ENCODE assay signal across 15 cellular contexts in the genomic region with DNA sequence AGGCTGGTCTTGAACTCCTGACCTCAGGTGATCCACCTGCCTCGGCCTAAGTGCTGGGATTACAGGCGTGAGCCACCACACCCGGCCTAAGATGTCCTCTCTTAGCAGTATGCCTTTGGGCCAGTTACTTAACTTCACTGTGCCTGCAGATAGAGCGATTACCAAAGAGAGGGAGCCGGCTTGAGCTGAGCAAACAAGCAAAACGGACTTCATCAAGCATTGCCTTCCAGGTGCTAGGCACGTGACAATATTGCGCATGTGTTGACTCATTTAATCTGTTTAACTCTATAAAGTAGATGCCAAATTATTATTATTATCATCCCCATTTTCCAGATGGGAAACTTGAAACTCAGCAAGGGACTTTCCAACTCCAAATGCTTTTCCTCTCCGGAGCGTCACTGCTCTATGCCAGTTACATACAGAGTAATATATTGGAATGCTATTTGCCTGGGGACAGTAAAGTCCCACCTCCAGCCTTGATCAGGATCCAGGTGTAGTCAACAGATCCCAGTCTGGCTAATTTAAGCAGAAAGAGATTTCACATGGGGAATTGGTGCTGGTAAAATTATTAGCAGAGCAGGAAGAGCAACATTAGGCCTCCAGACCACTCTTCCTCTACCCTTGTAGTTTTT. TPM values are rescaled to one million over a fixed set of nuclear protein-coding genes. Genes with fewer than 3 reads are reported as not detected.
DNase-seq lines count a peak whose midpoint lies in the region; ATAC-seq and TF ChIP-seq lines count a peak whose summit lies in the region.
"Had no signal": no experiment of that assay in that cellular context is flagged by ENCODE, and none has a peak within 500 bp of the region (broad histone marks: within the 10 kb centered on the region; RNA-seq: fewer than 3 reads in every experiment).

No MANE protein-coding gene starts in this region.

- TF ChIP-seq POLR2A in transverse colon (IDR thresholded peaks at IDR 0.05) = no peak

- POLR2A ChIA-PET in WTC11 (lab: Charles Lee) = no interaction called here

- CTCF ChIA-PET in WTC11 (lab: Charles Lee) = interaction anchor here (1.0 to 1.7 kb wide), 3 partner anchors 29 to 30 kb away, joined by 3 to 12 read pairs (median 3); no protein-coding TSS in a partner anchor

- in situ Hi-C loops in transverse colon (cut with MboI; ENCODE audit: low pct_ligation_motif_present in 1 of 4, low pct_unique_long_range_greater_than_20kb in 1 of 4, low sequenced_read_pairs in 3 of 4) = no loop called here

- TF ChIP-seq CTCF in WTC11 (IDR thresholded peaks at IDR 0.05) (no peak), lower lobe of right lung (IDR thresholded peaks at IDR 0.05) (no peak), transverse colon (IDR thresholded peaks at IDR 0.05) (no peak), ascending aorta (IDR thresholded peaks at IDR 0.05) (no peak)

- no peak overlapping the region for H3K27ac Mint-ChIP-seq in WTC11
- H3K27ac Mint-ChIP-seq: B cell; CD4-positive, alpha-beta memory T cell had no signal

- H3K4me3 ChIP-seq in lower lobe of right lung = no peak overlapping the region
- H3K4me3 ChIP-seq in transverse colon = no peak overlapping the region
- no peak overlapping the region for H3K4me3 ChIP-seq in ascending aorta

- intact Hi-C loops in lower lobe of right lung (cut with DNase I) (no loop called here), transverse colon (cut with DNase I; ENCODE audit: low total_unique reads) (no loop called here), ascending aorta (cut with DNase I) (no loop called here)

- H3K4me1 ChIP-seq in lower lobe of right lung = peaks cover 8% of the 10 kb centered on the region
- peaks cover 5 to 49% (median 9%) of the 10 kb centered on the region in 4 donors for H3K4me1 ChIP-seq in transverse colon
- H3K4me1 ChIP-seq in ascending aorta = no peaks in the 10 kb centered on the region

- H3K4me1 Mint-ChIP-seq in WTC11 = no peaks in the 10 kb centered on the region

- WGBS in transverse colon (ENCODE audit: low coverage in 1 of 2), 2 donors = 60% methylated on average over 10 of the region's 10 CpGs; no CpG with 5 or more reads in 1 of the 2 donors

- no peaks in the 10 kb centered on the region for H3K36me3 ChIP-seq in lower lobe of right lung
- no peaks in the 10 kb centered on the region for H3K36me3 ChIP-seq in transverse colon
- no peaks in the 10 kb centered on the region for H3K36me3 ChIP-seq in ascending aorta

- H3K27me3 Mint-ChIP-seq in WTC11 (ENCODE audit: low read depth) = peaks cover 2% of the 10 kb centered on the region; the same call in 1 of the 2 replicates

- no peak overlapping the region for H3K4me3 Mint-ChIP-seq in WTC11
- H3K4me3 Mint-ChIP-seq: B cell; CD4-positive, alpha-beta memory T cell had no signal

- H3K27ac ChIP-seq in lower lobe of right lung (peak overlapping the region; percentile 12), transverse colon (peak overlapping the region; percentile 0 to 54 (median 38)), ascending aorta (no peak overlapping the region)

- no peak for TF ChIP-seq EP300 in transverse colon (IDR thresholded peaks at IDR 0.05; ENCODE audit: low read depth)

- peaks cover 16% of the 10 kb centered on the region for H3K9me3 Mint-ChIP-seq in WTC11

- peaks cover 2% of the 10 kb centered on the region; the same call in 1 of the 2 replicates for H3K36me3 Mint-ChIP-seq in WTC11

- no peaks in the 10 kb centered on the region for H3K9me3 ChIP-seq in lower lobe of right lung
- no peaks in the 10 kb centered on the region for H3K9me3 ChIP-seq in transverse colon
- no peaks in the 10 kb centered on the region for H3K9me3 ChIP-seq in ascending aorta

- ATAC-seq in WTC11 (no peak), esophagus mucosa (peak; percentile 55), lower lobe of right lung (peak; percentile 69 to 76)

- H3K27me3 ChIP-seq in lower lobe of right lung (ENCODE audit: low read depth) = no peaks in the 10 kb centered on the region
- H3K27me3 ChIP-seq in transverse colon = no peaks in the 10 kb centered on the region
- no peaks in the 10 kb centered on the region for H3K27me3 ChIP-seq in ascending aorta

- no peak for DNase-seq in WTC11 (ENCODE audit: low spot score)
- DNase-seq in lower lobe of right lung = no peak
- DNase-seq in transverse colon = no peak
- DNase-seq in stimulated activated CD4-positive, alpha-beta T cell treated with anti-CD3 and anti-CD28 coated beads, Interleukin-2, amount 100 ng/mL, for 24 hours = no peak
- DNase-seq in cortex of kidney (lab: John Stamatoyannopoulos, UW) = no peak
- no peak for DNase-seq in ascending aorta (ENCODE audit: low spot score in 2 of 2)
- DNase-seq: ACHN; CD4-positive, alpha-beta memory T cell; KG1; NCI-H1105 treated with DMSO at 0.1 percent for 48 hours; NCI-H187 treated with DMSO at 0.1 percent for 48 hours; NCI-H446; NCI-H748 treated with DMSO at 0.1 percent for 48 hours had no signal

TF ChIP-seq in WTC11, 78 proteins besides CTCF, POLR2A, EP300 and RAD21:
- no peak for TF ChIP-seq ARID4B (CRISPR knock-in tag; IDR thresholded peaks at IDR 0.05; ENCODE audit: borderline replicate concordance)
- TF ChIP-seq GABPB1 (CRISPR knock-in tag; IDR thresholded peaks at IDR 0.05) = peak; percentile 56; the same call in 1 of the 2 replicates

RNA-seq across cellular contexts. Expression of gene C9orf152, which starts 5.6 kb away (rescaled TPM):
- total RNA-seq in WTC11 (2021) (0.11 TPM in 1 of 3 replicates, not detected in the others), esophagus mucosa (0.60 TPM), lower lobe of right lung (26.1 TPM), transverse colon (10 to 100 TPM in 3 of 4 donors, 1 to 10 TPM in 1; 9.7 to 31.4 (median 16.7) TPM), ascending aorta (not detected)
- total RNA-seq: B cell; CD4-positive, alpha-beta memory T cell had no signal

RNA-seq across cellular contexts. Expression of gene TXN, which starts 42.8 kb away (rescaled TPM):
- total RNA-seq in WTC11 (2021) (245 to 265 TPM (median 263 TPM) in 3 replicates), esophagus mucosa (647 TPM), lower lobe of right lung (170 TPM), transverse colon (100 to 1,000 TPM in 3 of 4 donors, 10 to 100 TPM in 1; 52.4 to 275 (median 182) TPM), ascending aorta (28.9 TPM)

Comparison
In these comparisons a context has a peak if more than half of its experiments do, and no peak if none do; other contexts are left out.
1. H3K27ac ChIP-seq: peak in lower lobe of right lung (single experiment) and transverse colon (4 of 4); none in ascending aorta (0 of 2).